In the genomic region with DNA sequence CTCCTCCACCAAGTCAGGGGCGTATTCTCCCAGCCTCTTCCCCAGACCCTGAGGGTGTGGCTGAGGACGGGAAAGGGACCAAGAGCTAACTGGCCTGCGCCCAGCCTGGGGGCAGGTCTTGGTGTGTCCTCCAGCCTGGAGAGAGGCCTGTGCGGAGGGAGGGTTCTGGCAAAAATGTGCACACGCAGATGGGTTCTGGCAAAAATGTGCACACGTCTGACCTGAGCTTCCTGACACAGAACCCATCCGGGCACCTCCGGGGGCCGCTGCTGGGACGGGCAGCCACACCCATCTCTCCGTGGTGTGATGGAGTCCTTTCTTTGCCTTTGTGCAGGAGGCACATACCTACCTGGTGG, we compare ENCODE assay signal across 13 cellular contexts. TPM values are rescaled to one million over a fixed set of nuclear protein-coding genes. Genes with fewer than 3 reads are reported as not detected.
DNase-seq lines count a peak whose midpoint lies in the region; ATAC-seq and TF ChIP-seq lines count a peak whose summit lies in the region.
"Had no signal": no experiment of that assay in that cellular context is flagged by ENCODE, and none has a peak within 500 bp of the region (broad histone marks: within the 10 kb centered on the region; RNA-seq: fewer than 3 reads in every experiment).

No MANE protein-coding gene starts in this region.

- no peak for TF ChIP-seq CTCF in left lung (IDR thresholded peaks at IDR 0.05)
- no peak for TF ChIP-seq CTCF in vagina (IDR thresholded peaks at IDR 0.05)

- H3K27me3 ChIP-seq in esophagus (ENCODE audit: control insufficient read depth in 1 of 2, insufficient read depth in 2 of 2, low read length in 2 of 2) (no peaks in the 10 kb centered on the region), left lung (peaks cover 0 to 18% of the 10 kb centered on the region in 2 donors), vagina (no peaks in the 10 kb centered on the region)

- H3K4me3 ChIP-seq in esophagus (ENCODE audit: low read depth in 1 of 2, low read length in 2 of 2): peak overlapping the region; percentile 7 to 27
- H3K4me3 ChIP-seq in left lung: no peak overlapping the region
- H3K4me3 ChIP-seq in vagina: peak overlapping the region in 1 of 2 donors; percentile 15
- H3K4me3 ChIP-seq: thoracic aorta had no signal

- H3K36me3 ChIP-seq in esophagus (ENCODE audit: control insufficient read depth in 2 of 2, insufficient read depth in 2 of 2, low read length in 1 of 2) (no peaks in the 10 kb centered on the region), left lung (no peaks in the 10 kb centered on the region), vagina (no peaks in the 10 kb centered on the region)
- H3K36me3 ChIP-seq: thoracic aorta had no signal

- no peaks in the 10 kb centered on the region for H3K9me3 Mint-ChIP-seq in activated naive CD8-positive, alpha-beta T cell (ENCODE audit: low read depth)
- H3K9me3 Mint-ChIP-seq in activated naive CD8-positive, alpha-beta T cell treated with anti-CD3 and anti-CD28 coated beads for 36 hours: no peaks in the 10 kb centered on the region
- H3K9me3 Mint-ChIP-seq: activated CD4-positive, alpha-beta memory T cell treated with anti-CD3 and anti-CD28 coated beads, Interleukin-2, amount 10 ng/mL, durations not matched to agents 7 days and 5 days; T-helper 1 cell treated with Interleukin-12 subunit alpha and Interleukin-12 subunit beta and Interleukin-4 antibody, amounts not matched to agents 30 μg/mL and 1 μg/mL, for 36 hours had no signal

- TF ChIP-seq POLR2A in vagina (IDR thresholded peaks at IDR 0.05): no peak

- intact Hi-C loops in left lung (cut with DNase I) (no loop called here), vagina (cut with DNase I) (no loop called here)

- no peaks in the 10 kb centered on the region for H3K36me3 Mint-ChIP-seq in activated naive CD8-positive, alpha-beta T cell
- H3K36me3 Mint-ChIP-seq in activated naive CD8-positive, alpha-beta T cell treated with anti-CD3 and anti-CD28 coated beads for 36 hours: no peaks in the 10 kb centered on the region

- H3K9me3 ChIP-seq in esophagus (ENCODE audit: control insufficient read depth in 2 of 2, insufficient read depth in 1 of 2, low read depth in 1 of 2, low read length in 1 of 2) (no peaks in the 10 kb centered on the region), left lung (no peaks in the 10 kb centered on the region), vagina (no peaks in the 10 kb centered on the region)
- H3K9me3 ChIP-seq: thoracic aorta had no signal

- peak overlapping the region; percentile 44 for H3K4me3 Mint-ChIP-seq in activated naive CD8-positive, alpha-beta T cell
- no peak overlapping the region for H3K4me3 Mint-ChIP-seq in activated naive CD8-positive, alpha-beta T cell treated with anti-CD3 and anti-CD28 coated beads for 36 hours
- H3K4me3 Mint-ChIP-seq: activated CD4-positive, alpha-beta memory T cell treated with anti-CD3 and anti-CD28 coated beads, Interleukin-2, amount 10 ng/mL, durations not matched to agents 7 days and 5 days; T-helper 1 cell treated with Interleukin-12 subunit alpha and Interleukin-12 subunit beta and Interleukin-4 antibody, amounts not matched to agents 30 μg/mL and 1 μg/mL, for 36 hours had no signal

- peak overlapping the region; percentile 82 to 90 for H3K27ac ChIP-seq in esophagus (ENCODE audit: low read depth in 2 of 2, low read length in 1 of 2)
- no peak overlapping the region for H3K27ac ChIP-seq in left lung
- H3K27ac ChIP-seq in vagina: peak overlapping the region; percentile 45
- H3K27ac ChIP-seq: thoracic aorta had no signal

- H3K4me1 Mint-ChIP-seq in activated naive CD8-positive, alpha-beta T cell (ENCODE audit: low read depth): peaks cover 6% of the 10 kb centered on the region
- H3K4me1 Mint-ChIP-seq in activated naive CD8-positive, alpha-beta T cell treated with anti-CD3 and anti-CD28 coated beads for 36 hours: no peaks in the 10 kb centered on the region

- peaks cover 10% of the 10 kb centered on the region for H3K27me3 Mint-ChIP-seq in activated naive CD8-positive, alpha-beta T cell
- peaks cover 6% of the 10 kb centered on the region for H3K27me3 Mint-ChIP-seq in activated naive CD8-positive, alpha-beta T cell treated with anti-CD3 and anti-CD28 coated beads for 36 hours

- peaks cover 8 to 20% of the 10 kb centered on the region in 2 donors for H3K4me1 ChIP-seq in esophagus (ENCODE audit: control insufficient read depth in 2 of 2, insufficient read depth in 2 of 2, low read length in 1 of 2)
- H3K4me1 ChIP-seq in left lung: peaks cover 7 to 8% of the 10 kb centered on the region in 2 donors
- H3K4me1 ChIP-seq in vagina: peaks cover 22% of the 10 kb centered on the region

- 17 to 21% methylated on average over 11 of the region's 11 CpGs for WGBS in esophagus, 2 donors

- DNase-seq in activated naive CD8-positive, alpha-beta T cell treated with anti-CD3 and anti-CD28 coated beads for 36 hours: no peak
- DNase-seq in left lung: no peak
- DNase-seq in vagina (ENCODE audit: extremely low spot score in 2 of 2): peak in 1 of 2 donors; percentile 81
- DNase-seq in DMS 273 treated with DMSO at 0.1 percent for 48 hours (lab: John Stamatoyannopoulos, UW): no peak
- DNase-seq: activated CD4-positive, alpha-beta memory T cell treated with anti-CD3 and anti-CD28 coated beads, Interleukin-2, amount 10 ng/mL, durations not matched to agents 7 days and 5 days; activated naive CD4-positive, alpha-beta T cell treated with Interleukin-2 at 50 U/mL for 16 hours; cerebellar nuclear complex had no signal

- no peak overlapping the region for H3K27ac Mint-ChIP-seq in activated naive CD8-positive, alpha-beta T cell
- no peak overlapping the region for H3K27ac Mint-ChIP-seq in activated naive CD8-positive, alpha-beta T cell treated with anti-CD3 and anti-CD28 coated beads for 36 hours
- H3K27ac Mint-ChIP-seq: activated CD4-positive, alpha-beta memory T cell treated with anti-CD3 and anti-CD28 coated beads, Interleukin-2, amount 10 ng/mL, durations not matched to agents 7 days and 5 days; T-helper 1 cell treated with Interleukin-12 subunit alpha and Interleukin-12 subunit beta and Interleukin-4 antibody, amounts not matched to agents 30 μg/mL and 1 μg/mL, for 36 hours had no signal

- ATAC-seq in left lung (peak; percentile 37), HG02623 (IDR thresholded peaks at IDR 0.05; ENCODE audit: unreplicated experiment) (no peak), GM21717 (IDR thresholded peaks at IDR 0.05; ENCODE audit: unreplicated experiment) (no peak)

RNA-seq across cellular contexts. Expression of gene PKP1, which starts 23.1 kb away (rescaled TPM):
- total RNA-seq in activated naive CD8-positive, alpha-beta T cell treated with anti-CD3 and anti-CD28 coated beads for 36 hours: under 1 TPM; 0.04 to 0.06 TPM
- polyA plus RNA-seq in esophagus: 100 to 1,000 TPM; 124 to 282 TPM
- total RNA-seq in left lung: 1 to 10 TPM; 2.1 to 2.8 TPM
- total RNA-seq in vagina: 409 TPM
- total RNA-seq: activated CD4-positive, alpha-beta memory T cell treated with anti-CD3 and anti-CD28 coated beads, Interleukin-2, amount 10 ng/mL, durations not matched to agents 7 days and 5 days had no signal

Comparison
In these comparisons a context has a peak if more than half of its experiments do, and no peak if none do; other contexts are left out.
1. H3K27ac ChIP-seq: peak in esophagus (2 of 2) and vagina (single experiment); none in left lung (0 of 2).
2. H3K4me3 ChIP-seq: peak in esophagus (2 of 2); none in left lung (0 of 2).
3. RNA of gene PKP1, which starts 23.1 kb away (total RNA-seq): 409 TPM in vagina (single experiment); 2.1 to 2.8 TPM in left lung and 0.04 to 0.06 TPM in activated naive CD8-positive, alpha-beta T cell treated with anti-CD3 and anti-CD28 coated beads for 36 hours; every median in the first group is over 100 times any median in the second.